In genomic region chr5:179269781-179270543, GRCh38 we compare ENCODE assay signal across 13 cellular contexts.
DNase-seq lines count a peak whose midpoint lies in the region; ATAC-seq and TF ChIP-seq lines count a peak whose summit lies in the region.
"Had no signal": no experiment of that assay in that cellular context is flagged by ENCODE, and none has a peak within 500 bp of the region (broad histone marks: within the 10 kb centered on the region; RNA-seq: fewer than 3 reads in every experiment).

No MANE protein-coding gene starts in this region.

- no peak for TF ChIP-seq CTCF in spleen (IDR thresholded peaks at IDR 0.05 in 8 of 11, conservative IDR thresholded peaks at IDR 0.05 in 3 of 11)

- H3K9me3 ChIP-seq in GM23248 (ENCODE audit: low read depth) (no peaks in the 10 kb centered on the region), spleen (no peaks in the 10 kb centered on the region)
- H3K9me3 ChIP-seq: psoas muscle had no signal

- peak overlapping the region; percentile 63 for H3K4me2 ChIP-seq in GM23248 (ENCODE audit: unreplicated experiment)

- H3K27me3 ChIP-seq in GM23248 (replicated peaks; ENCODE audit: insufficient read depth) = no peaks in the 10 kb centered on the region
- peaks cover 0 to 16% (median 0%) of the 10 kb centered on the region in 7 donors for H3K27me3 ChIP-seq in spleen (replicated peaks in 1 of 7)

- intact Hi-C loops in spleen (cut with DNase I; ENCODE audit: low total_unique reads) = no loop called here

- in situ Hi-C loops in GM23248 (cut with MboI) = no loop called here

- H3K27ac ChIP-seq in GM23248 = peak overlapping the region; percentile 100
- peak overlapping the region; percentile 18 to 69 (median 40) for H3K27ac ChIP-seq in spleen
- H3K27ac ChIP-seq: psoas muscle had no signal

- H3K36me3 ChIP-seq in GM23248 (ENCODE audit: low read depth) (no peaks in the 10 kb centered on the region), spleen (peaks cover 0 to 18% (median 0%) of the 10 kb centered on the region in 6 donors)

- H4K20me1 ChIP-seq in GM23248 (ENCODE audit: insufficient read depth) = no peaks in the 10 kb centered on the region

- H3K4me1 ChIP-seq in GM23248 (ENCODE audit: insufficient read depth) = peaks cover 69% of the 10 kb centered on the region
- H3K4me1 ChIP-seq in spleen = peaks cover 7 to 91% (median 44%) of the 10 kb centered on the region in 6 donors

- H3K9ac ChIP-seq in GM23248 = peak overlapping the region; percentile 95

- 8 to 9% methylated on average over 13 of the region's 13 CpGs for WGBS in GM23248 (ENCODE audit: low coverage in 1 of 2, low lambda C conversion rate in 2 of 2, missing lambda C conversion rate in 2 of 2), 2 experiments
- WGBS in spleen, 5 donors = 63 to 83% (median 70%) methylated on average over 11 to 13 of the region's 13 CpGs

- no peak overlapping the region; the same call in 1 of the 2 replicates for H2AFZ ChIP-seq in GM23248

- H3K4me3 ChIP-seq in GM23248 (0 out of 2 replicates have a peak overlapping the region, but pooled peaks have one; percentile 9), spleen (no peak overlapping the region)
- H3K4me3 ChIP-seq: psoas muscle had no signal

- H3F3A ChIP-seq in GM23248 (ENCODE audit: insufficient read depth) = peaks cover 40% of the 10 kb centered on the region

- TF ChIP-seq POLR2A in spleen (IDR thresholded peaks at IDR 0.05) = no peak
- TF ChIP-seq POLR2A in erythroblast (IDR thresholded peaks at IDR 0.05; ENCODE audit: low read length) = no peak

- no peaks in the 10 kb centered on the region for H3K9me2 ChIP-seq in GM23248 (ENCODE audit: insufficient read depth)

- peaks cover 72% of the 10 kb centered on the region for H3K79me2 ChIP-seq in GM23248 (ENCODE audit: insufficient read depth)

- ATAC-seq in GM21515 (IDR thresholded peaks at IDR 0.05; ENCODE audit: unreplicated experiment) (no peak), GM18861 (IDR thresholded peaks at IDR 0.05; ENCODE audit: unreplicated experiment) (no peak)
- ATAC-seq: psoas muscle; stimulated activated naive CD8-positive, alpha-beta T cell treated with anti-CD3 and anti-CD28 coated beads, Interleukin-15, amount 100 ng/mL, for 72 hours had no signal

- DNase-seq in GM23248 = peak; percentile 88
- peak; percentile 10 for DNase-seq in amniotic stem cell (lab: John Stamatoyannopoulos, UW)
- DNase-seq in islet precursor cell = peak; percentile 50
- peak; percentile 56 for DNase-seq in spleen
- DNase-seq in HK-2 (ENCODE audit: unreplicated experiment) = no peak
- DNase-seq in erythroblast (lab: John Stamatoyannopoulos, UW) = no peak
- DNase-seq: Karpas-422; NCI-H2029; SIG-M5; stimulated activated naive CD8-positive, alpha-beta T cell treated with anti-CD3 and anti-CD28 coated beads, Interleukin-15, amount 100 ng/mL, for 72 hours had no signal

Comparison
In these comparisons a context has a peak if more than half of its experiments do, and no peak if none do; other contexts are left out.
1. DNase-seq: peak in GM23248 (single experiment), amniotic stem cell (single experiment), islet precursor cell (single experiment) and spleen (single experiment); none in HK-2 (single experiment) and erythroblast (0 of 2).